Comparison of ENCODE assay signal across 11 cellular contexts in genomic region chr4:185738038-185738552, GRCh38.
DNase-seq lines count a peak whose midpoint lies in the region; ATAC-seq and TF ChIP-seq lines count a peak whose summit lies in the region.
"Had no signal": no experiment of that assay in that cellular context is flagged by ENCODE, and none has a peak within 500 bp of the region (broad histone marks: within the 10 kb centered on the region; RNA-seq: fewer than 3 reads in every experiment).

No MANE protein-coding gene starts in this region.

- H3K4me1 ChIP-seq in adipocyte (ENCODE audit: control insufficient read depth, insufficient read depth, low read length) (peaks cover 17% of the 10 kb centered on the region), upper lobe of right lung (peaks cover 13% of the 10 kb centered on the region)

- H3K4me1 Mint-ChIP-seq in mesothelial cell of epicardium: peaks cover 24% of the 10 kb centered on the region

- ATAC-seq in upper lobe of right lung: peak; percentile 36
- ATAC-seq in HG02678 (IDR thresholded peaks at IDR 0.05; ENCODE audit: unreplicated experiment): no peak
- ATAC-seq: naive thymus-derived CD4-positive, alpha-beta T cell had no signal

- no peak overlapping the region for H3K4me3 Mint-ChIP-seq in mesothelial cell of epicardium
- H3K4me3 Mint-ChIP-seq: activated T-helper 1 cell treated with anti-CD3 and anti-CD28 coated beads, Interleukin-12 subunit alpha, Interleukin-12 subunit beta, Interleukin-2, Interleukin-4 antibody, amounts not matched to agents 30 ng/mL and 10 ng/mL and 1 ng/mL, durations not matched to agents 14 hours and 24 hours and 36 hours; naive thymus-derived CD4-positive, alpha-beta T cell had no signal

- H3K27me3 Mint-ChIP-seq in mesothelial cell of epicardium (ENCODE audit: low read depth): no peaks in the 10 kb centered on the region

- no peak overlapping the region for H3K27ac ChIP-seq in upper lobe of right lung
- H3K27ac ChIP-seq: epithelial cell of prostate had no signal

- H3K9me3 ChIP-seq in adipocyte (ENCODE audit: control insufficient read depth, low read length): no peaks in the 10 kb centered on the region
- no peaks in the 10 kb centered on the region for H3K9me3 ChIP-seq in upper lobe of right lung

- DNase-seq in adipocyte (ENCODE audit: low read depth) (peak; percentile 96), epithelial cell of esophagus (ENCODE audit: low read depth) (peak; percentile 30), mesothelial cell of epicardium (ENCODE audit: low spot score in 2 of 2, unreplicated experiment in 2 of 2) (no peak), upper lobe of right lung (no peak), NCI-H1417 (lab: John Stamatoyannopoulos, UW) (no peak), OCI-M1 (lab: John Stamatoyannopoulos, UW) (no peak)
- DNase-seq: MM.1S; naive thymus-derived CD4-positive, alpha-beta T cell had no signal

- TF ChIP-seq CTCF in epithelial cell of esophagus (IDR thresholded peaks at IDR 0.05; ENCODE audit: insufficient read depth, low read depth, low read length, missing control alignments) (no peak), mesothelial cell of epicardium (IDR thresholded peaks at IDR 0.05; ENCODE audit: unreplicated experiment) (no peak), upper lobe of right lung (IDR thresholded peaks at IDR 0.05) (no peak)

- peak overlapping the region; percentile 1 for H3K27ac Mint-ChIP-seq in mesothelial cell of epicardium
- H3K27ac Mint-ChIP-seq: activated T-helper 1 cell treated with anti-CD3 and anti-CD28 coated beads, Interleukin-12 subunit alpha, Interleukin-12 subunit beta, Interleukin-2, Interleukin-4 antibody, amounts not matched to agents 30 ng/mL and 10 ng/mL and 1 ng/mL, durations not matched to agents 14 hours and 24 hours and 36 hours; naive thymus-derived CD4-positive, alpha-beta T cell had no signal

- peak overlapping the region; percentile 75 for H3K4me3 ChIP-seq in adipocyte (ENCODE audit: low read length)
- no peak overlapping the region for H3K4me3 ChIP-seq in epithelial cell of esophagus (ENCODE audit: low read length)
- H3K4me3 ChIP-seq in upper lobe of right lung: peak overlapping the region; percentile 14

- H3K9me3 Mint-ChIP-seq in mesothelial cell of epicardium: no peaks in the 10 kb centered on the region
- H3K9me3 Mint-ChIP-seq: activated T-helper 1 cell treated with anti-CD3 and anti-CD28 coated beads, Interleukin-12 subunit alpha, Interleukin-12 subunit beta, Interleukin-2, Interleukin-4 antibody, amounts not matched to agents 30 ng/mL and 10 ng/mL and 1 ng/mL, durations not matched to agents 14 hours and 24 hours and 36 hours had no signal

- H3K27me3 ChIP-seq in adipocyte (replicated peaks; ENCODE audit: control insufficient read depth, insufficient read depth, low read length): no peaks in the 10 kb centered on the region
- no peaks in the 10 kb centered on the region for H3K27me3 ChIP-seq in upper lobe of right lung

- peak overlapping the region; percentile 64 for H3K9ac ChIP-seq in adipocyte (ENCODE audit: low read length)

- H3K36me3 Mint-ChIP-seq in mesothelial cell of epicardium: no peaks in the 10 kb centered on the region
- H3K36me3 Mint-ChIP-seq: naive thymus-derived CD4-positive, alpha-beta T cell had no signal

- intact Hi-C loops in upper lobe of right lung (cut with DNase I): no loop called here

- no peaks in the 10 kb centered on the region for H3K36me3 ChIP-seq in adipocyte (ENCODE audit: control insufficient read depth, insufficient read depth, low read length, severe bottlenecking)
- no peaks in the 10 kb centered on the region for H3K36me3 ChIP-seq in upper lobe of right lung

Comparison
In these comparisons a context has a peak if more than half of its experiments do, and no peak if none do; other contexts are left out.
1. DNase-seq: peak in adipocyte (single experiment) and epithelial cell of esophagus (single experiment); none in mesothelial cell of epicardium (0 of 2), upper lobe of right lung (single experiment), NCI-H1417 (0 of 3) and OCI-M1 (single experiment).